In genomic region chr7:27148031-27148775, GRCh38 we compare ENCODE assay signal across 9 cellular contexts. TPM values are rescaled to one million over a fixed set of nuclear protein-coding genes. Genes with fewer than 3 reads are reported as not detected.
DNase-seq lines count a peak whose midpoint lies in the region; ATAC-seq, FAIRE-seq and TF ChIP-seq lines count a peak whose summit lies in the region.
"Had no signal": no experiment of that assay in that cellular context is flagged by ENCODE, and none has a peak within 500 bp of the region (broad histone marks: within the 10 kb centered on the region; RNA-seq: fewer than 3 reads in every experiment).

No MANE protein-coding gene starts in this region.

- H2BK5ac ChIP-seq in H1 (ENCODE audit: low read depth, low read length): no peak overlapping the region

- H3K23me2 ChIP-seq in H1 (ENCODE audit: low read depth, low read length): peaks cover 6% of the 10 kb centered on the region

- H3K27ac ChIP-seq in BLaER1 (no peak overlapping the region), H1 (ENCODE audit: low read depth, low read length) (no peak overlapping the region)

- H4K20me1 ChIP-seq in BLaER1 (peaks cover 26% of the 10 kb centered on the region), H1 (replicated peaks in 1 of 2; ENCODE audit: control insufficient read depth in 1 of 2, insufficient read depth in 2 of 2, low read length in 2 of 2) (peaks cover 27 to 35% of the 10 kb centered on the region in 2 experiments)

- H3K9me3 ChIP-seq in BLaER1 (peaks cover 58% of the 10 kb centered on the region), H1 (ENCODE audit: insufficient read depth in 2 of 2, low read depth in 1 of 2, low read length in 1 of 2) (peaks cover 0 to 3% of the 10 kb centered on the region in 2 experiments; a peak in 1 of 4 replicates)

- no peaks in the 10 kb centered on the region for H3K79me2 ChIP-seq in H1 (ENCODE audit: control insufficient read depth in 1 of 2, insufficient read depth in 2 of 2, low read length in 2 of 2)

- TF ChIP-seq EP300 in H1 (IDR thresholded peaks at IDR 0.05; ENCODE audit: borderline replicate concordance in 1 of 2, low read depth in 2 of 2, low read length in 2 of 2): no peak

- H3K14ac ChIP-seq in H1 (ENCODE audit: insufficient read length): no peak overlapping the region

- no peak overlapping the region for H2AFZ ChIP-seq in H1 (ENCODE audit: low read length)

- H3K36me3 ChIP-seq in BLaER1 (peaks cover 13% of the 10 kb centered on the region), H1 (ENCODE audit: control insufficient read depth in 2 of 4, insufficient read depth in 4 of 4, low read length in 3 of 4) (peaks cover 0 to under 1% (median 0%) of the 10 kb centered on the region in 4 experiments; a peak in 1 of 8 replicates)

- 18% methylated on average over 29 of the region's 29 CpGs; no CpG with 5 or more reads in 1 of the 2 experiments for WGBS in H1 (ENCODE audit: extremely low coverage in 1 of 2, insufficient coverage in 1 of 2, insufficient read length in 1 of 2, insufficient replicate concordance in 2 of 2, low coverage in 1 of 2, low lambda C conversion rate in 2 of 2, missing lambda C conversion rate in 1 of 2), 2 experiments

- DNase-seq in M059J (ENCODE audit: low read depth) (peak; percentile 55), H1 (ENCODE audit: low read depth in 1 of 2, low spot score in 2 of 2) (peak in 1 of 2 experiments; percentile 57), omental fat pad (ENCODE audit: low spot score) (peak; percentile 22), NCI-H2171 treated with DMSO at 0.1 percent for 48 hours (lab: John Stamatoyannopoulos, UW) (no peak), OCI-M2 (lab: John Stamatoyannopoulos, UW; ENCODE audit: unreplicated experiment) (no peak)
- no peak for DNase-seq in stimulated activated CD4-positive, alpha-beta T cell treated with anti-CD3 and anti-CD28 coated beads, Interleukin-2, amount 100 ng/mL, for 24 hours

- TF ChIP-seq POLR2A in H1 (IDR thresholded peaks at IDR 0.05; ENCODE audit: control extremely low read depth in 1 of 2, low read depth in 2 of 2, low read length in 2 of 2): no peak

- CTCF ChIA-PET in H1 (lab: Charles Lee; ENCODE audit: partially characterized antibody): interaction anchor here (0.7 to 12.5 kb wide), 12 partner anchors 9 to 779 kb away, joined by 3 to 123 read pairs (median 5); partner anchors contain the start of genes HOXA1, HOXA7 and HOXA9

- H3K23ac ChIP-seq in H1 (ENCODE audit: insufficient read length): no peak overlapping the region

- H3K4me3 ChIP-seq in BLaER1 (peak overlapping the region; percentile 25; the same call in 1 of the 2 replicates), H1 (ENCODE audit: extremely low read depth in 1 of 4, insufficient read depth in 2 of 4, low read depth in 3 of 4, low read length in 4 of 4) (peak overlapping the region in 1 of 4 experiments; percentile 42; a peak in 2 of 8 replicates)

- H4K5ac ChIP-seq in H1 (ENCODE audit: insufficient read length, low read depth, low read length): no peak overlapping the region

- no peak overlapping the region for H3K4me2 ChIP-seq in BLaER1
- H3K4me2 ChIP-seq in H1 (ENCODE audit: insufficient read depth in 1 of 2, low read depth in 2 of 2, low read length in 2 of 2): peak overlapping the region; percentile 29 to 40; a peak in 2 of 4 replicates

- no peak overlapping the region for H3K4ac ChIP-seq in H1 (replicated peaks; ENCODE audit: insufficient read length, low read depth, low read length)

- TF ChIP-seq CTCF in H1 (IDR thresholded peaks at IDR 0.05; ENCODE audit: control extremely low read depth in 1 of 3, insufficient read depth in 1 of 3, low read depth in 1 of 3, low read length in 3 of 3): no peak
- TF ChIP-seq CTCF in omental fat pad (IDR thresholded peaks at IDR 0.05): no peak

- ATAC-seq in omental fat pad (ENCODE audit: low FRiP score): no peak
- ATAC-seq in HG03139 (IDR thresholded peaks at IDR 0.05; ENCODE audit: unreplicated experiment): no peak

- H3K79me1 ChIP-seq in H1 (ENCODE audit: low read depth, low read length): no peaks in the 10 kb centered on the region

- H4K8ac ChIP-seq in H1 (ENCODE audit: extremely low read depth, insufficient read depth, low read length): no peak overlapping the region

- FAIRE-seq in H1 (lab: Jason Lieb, UNC): no peak

- peaks cover 22% of the 10 kb centered on the region for H3K4me1 ChIP-seq in BLaER1
- peaks cover 0 to 6% (median 3%) of the 10 kb centered on the region in 4 experiments; a peak in 3 of 7 replicates for H3K4me1 ChIP-seq in H1 (replicated peaks in 1 of 4; ENCODE audit: control insufficient read depth in 3 of 4, insufficient read depth in 4 of 4, low read length in 3 of 4)

- H2BK120ac ChIP-seq in H1 (replicated peaks; ENCODE audit: low read depth, low read length): no peak overlapping the region

- POLR2A ChIA-PET in H1 (lab: Charles Lee; ENCODE audit: partially characterized antibody): no interaction called here

- H3K18ac ChIP-seq in H1 (ENCODE audit: extremely low read depth, low read length): no peak overlapping the region

- no peak overlapping the region for H2BK15ac ChIP-seq in H1 (ENCODE audit: low read length)

- H3K9ac ChIP-seq in BLaER1 (no peak overlapping the region), H1 (replicated peaks in 1 of 4; ENCODE audit: extremely low read depth in 1 of 4, low read depth in 3 of 4, low read length in 3 of 4) (no peak overlapping the region)

- peaks cover 100% of the 10 kb centered on the region for H3K27me3 ChIP-seq in BLaER1
- H3K27me3 ChIP-seq in H1 (replicated peaks in 1 of 4; ENCODE audit: control insufficient read depth in 3 of 4, extremely low read depth in 1 of 4, insufficient read depth in 3 of 4, low read length in 3 of 4): peaks cover 96 to 100% (median 99%) of the 10 kb centered on the region in 4 experiments

- no peak overlapping the region for H2BK12ac ChIP-seq in H1 (ENCODE audit: low read depth, low read length)

- TF ChIP-seq RAD21 in H1 (IDR thresholded peaks at IDR 0.05 in 1 of 2, conservative IDR thresholded peaks at IDR 0.05 in 1 of 2; ENCODE audit: low read depth in 2 of 2, low read length in 2 of 2): no peak

- no peak overlapping the region for H4K91ac ChIP-seq in H1 (replicated peaks; ENCODE audit: insufficient read length, low read length)

- H3K56ac ChIP-seq in H1 (replicated peaks; ENCODE audit: insufficient read length, low read depth, low read length): no peak overlapping the region

- no peak overlapping the region for H2BK20ac ChIP-seq in H1 (ENCODE audit: low read length)

- H2AK5ac ChIP-seq in H1 (ENCODE audit: low read depth, low read length): 0 out of 2 replicates have a peak overlapping the region, but pooled peaks have one; percentile 10

RNA-seq across cellular contexts. Expression of gene HOXA6, which starts 0.6 kb away (rescaled TPM):
- 3.7 TPM in 1 of 2 replicates, not detected in the other for total RNA-seq in M059J (2014; rRNA removed; shearing (Covaris generic))
- not detected in 2 replicates for total RNA-seq in H1 (2021; fragmentation: NEBNext Ultra II Directional; extraction: Animal tissue kit (Norgen Biotek cat#: 25700))
- polyA plus RNA-seq in H1 (2011; rRNA removed): not detected in 2 replicates
- polyA plus RNA-seq in H1 (2011; cell fraction: cytosol; rRNA removed): not detected
- not detected for polyA plus RNA-seq in H1 (2011; cell fraction: nucleus; rRNA removed)
- not detected in 4 replicates for polyA plus RNA-seq in H1 (2012, experiment 1 of 2)
- polyA plus RNA-seq in H1 (2012, experiment 2 of 2): not detected
- polyA plus RNA-seq in H1 (2013, experiment 1 of 2): not detected
- not detected for polyA plus RNA-seq in H1 (2013, experiment 2 of 2)
- not detected in 2 replicates for polyA minus RNA-seq in H1 (2011; rRNA and poly(A)+ RNA removed)
- polyA minus RNA-seq in H1 (2011; cell fraction: cytosol; rRNA and poly(A)+ RNA removed): not detected
- not detected for polyA minus RNA-seq in H1 (2011; cell fraction: nucleus; rRNA and poly(A)+ RNA removed)
- total RNA-seq in omental fat pad: 10 to 100 TPM in 1 of 4 donors, 1 to 10 TPM in 3; 1.1 to 13.1 (median 6.4) TPM

RNA-seq across cellular contexts. Expression of gene HOXA3, which starts 4.2 kb away (rescaled TPM):
- 0.86 and 8.6 TPM in 2 replicates for total RNA-seq in M059J (2014; rRNA removed; shearing (Covaris generic))
- total RNA-seq in H1 (2021; fragmentation: NEBNext Ultra II Directional; extraction: Animal tissue kit (Norgen Biotek cat#: 25700)): not detected in 2 replicates
- not detected in 2 replicates for polyA plus RNA-seq in H1 (2011; rRNA removed)
- not detected for polyA plus RNA-seq in H1 (2011; cell fraction: cytosol; rRNA removed)
- not detected for polyA plus RNA-seq in H1 (2011; cell fraction: nucleus; rRNA removed)
- not detected in 4 replicates for polyA plus RNA-seq in H1 (2012, experiment 1 of 2)
- not detected for polyA plus RNA-seq in H1 (2012, experiment 2 of 2)
- not detected for polyA plus RNA-seq in H1 (2013, experiment 1 of 2)
- not detected for polyA plus RNA-seq in H1 (2013, experiment 2 of 2)
- not detected in 2 replicates for polyA minus RNA-seq in H1 (2011; rRNA and poly(A)+ RNA removed)
- not detected for polyA minus RNA-seq in H1 (2011; cell fraction: cytosol; rRNA and poly(A)+ RNA removed)
- polyA minus RNA-seq in H1 (2011; cell fraction: nucleus; rRNA and poly(A)+ RNA removed): not detected
- total RNA-seq in omental fat pad: 10 to 100 TPM in 1 of 4 donors, 1 to 10 TPM in 3; 1.8 to 11.0 (median 4.3) TPM
- total RNA-seq: HT1080 had no signal

RNA-seq across cellular contexts. Expression of gene HOXA5, which starts 4.7 kb away (rescaled TPM):
- 0.69 and 3.0 TPM in 2 replicates for total RNA-seq in M059J (2014; rRNA removed; shearing (Covaris generic))
- total RNA-seq in H1 (2021; fragmentation: NEBNext Ultra II Directional; extraction: Animal tissue kit (Norgen Biotek cat#: 25700)): not detected in 2 replicates
- polyA plus RNA-seq in H1 (2011; rRNA removed): not detected in 2 replicates
- polyA plus RNA-seq in H1 (2011; cell fraction: cytosol; rRNA removed): not detected
- not detected for polyA plus RNA-seq in H1 (2011; cell fraction: nucleus; rRNA removed)
- polyA plus RNA-seq in H1 (2012, experiment 1 of 2): not detected in 4 replicates
- not detected for polyA plus RNA-seq in H1 (2012, experiment 2 of 2)
- not detected for polyA plus RNA-seq in H1 (2013, experiment 1 of 2)
- polyA plus RNA-seq in H1 (2013, experiment 2 of 2): not detected
- not detected in 2 replicates for polyA minus RNA-seq in H1 (2011; rRNA and poly(A)+ RNA removed)
- polyA minus RNA-seq in H1 (2011; cell fraction: cytosol; rRNA and poly(A)+ RNA removed): not detected
- polyA minus RNA-seq in H1 (2011; cell fraction: nucleus; rRNA and poly(A)+ RNA removed): not detected
- total RNA-seq in omental fat pad: 10 to 100 TPM; 10.4 to 39.4 (median 26.5) TPM

RNA-seq across cellular contexts. Expression of gene HOXA7, which starts 8.3 kb away (rescaled TPM):
- total RNA-seq in M059J (2014; rRNA removed; shearing (Covaris generic)): 3.7 and 4.6 TPM in 2 replicates
- total RNA-seq in H1 (2021; fragmentation: NEBNext Ultra II Directional; extraction: Animal tissue kit (Norgen Biotek cat#: 25700)): not detected in 2 replicates
- 0.03 TPM in 1 of 2 replicates, not detected in the other for polyA plus RNA-seq in H1 (2011; rRNA removed)
- not detected for polyA plus RNA-seq in H1 (2011; cell fraction: cytosol; rRNA removed)
- polyA plus RNA-seq in H1 (2011; cell fraction: nucleus; rRNA removed): not detected
- not detected in 4 replicates for polyA plus RNA-seq in H1 (2012, experiment 1 of 2)
- polyA plus RNA-seq in H1 (2012, experiment 2 of 2): not detected
- 0.02 TPM for polyA plus RNA-seq in H1 (2013, experiment 1 of 2)
- 0.02 TPM for polyA plus RNA-seq in H1 (2013, experiment 2 of 2)
- polyA minus RNA-seq in H1 (2011; rRNA and poly(A)+ RNA removed): not detected in 2 replicates
- polyA minus RNA-seq in H1 (2011; cell fraction: cytosol; rRNA and poly(A)+ RNA removed): not detected
- not detected for polyA minus RNA-seq in H1 (2011; cell fraction: nucleus; rRNA and poly(A)+ RNA removed)
- total RNA-seq in omental fat pad: 1 to 10 TPM; 4.6 to 6.1 (median 5.3) TPM
- total RNA-seq: HT1080 had no signal

RNA-seq across cellular contexts. Expression of gene HOXA9, which starts 17.1 kb away (rescaled TPM):
- total RNA-seq in M059J (2014; rRNA removed; shearing (Covaris generic)): 66.1 and 66.8 TPM in 2 replicates
- total RNA-seq in H1 (2021; fragmentation: NEBNext Ultra II Directional; extraction: Animal tissue kit (Norgen Biotek cat#: 25700)): not detected in 2 replicates
- not detected in 2 replicates for polyA plus RNA-seq in H1 (2011; rRNA removed)
- not detected for polyA plus RNA-seq in H1 (2011; cell fraction: cytosol; rRNA removed)
- polyA plus RNA-seq in H1 (2011; cell fraction: nucleus; rRNA removed): not detected
- polyA plus RNA-seq in H1 (2012, experiment 1 of 2): not detected in 4 replicates
- not detected for polyA plus RNA-seq in H1 (2012, experiment 2 of 2)
- not detected for polyA plus RNA-seq in H1 (2013, experiment 1 of 2)
- not detected for polyA plus RNA-seq in H1 (2013, experiment 2 of 2)
- not detected in 2 replicates for polyA minus RNA-seq in H1 (2011; rRNA and poly(A)+ RNA removed)
- not detected for polyA minus RNA-seq in H1 (2011; cell fraction: cytosol; rRNA and poly(A)+ RNA removed)
- not detected for polyA minus RNA-seq in H1 (2011; cell fraction: nucleus; rRNA and poly(A)+ RNA removed)
- 1 to 10 TPM in 2 of 4 donors, under 1 TPM in 1, not detected in 1; 0.19 to 2.4 (median 1.0) TPM for total RNA-seq in omental fat pad

Comparison
In these comparisons a context has a peak if more than half of its experiments do, and no peak if none do; other contexts are left out.
1. DNase-seq: peak in M059J (single experiment) and omental fat pad (single experiment); none in stimulated activated CD4-positive, alpha-beta T cell treated with anti-CD3 and anti-CD28 coated beads, Interleukin-2, amount 100 ng/mL, for 24 hours (0 of 2), NCI-H2171 treated with DMSO at 0.1 percent for 48 hours (single experiment) and OCI-M2 (single experiment).